ENCODE assay signal across 8 cellular contexts in the genomic region with DNA sequence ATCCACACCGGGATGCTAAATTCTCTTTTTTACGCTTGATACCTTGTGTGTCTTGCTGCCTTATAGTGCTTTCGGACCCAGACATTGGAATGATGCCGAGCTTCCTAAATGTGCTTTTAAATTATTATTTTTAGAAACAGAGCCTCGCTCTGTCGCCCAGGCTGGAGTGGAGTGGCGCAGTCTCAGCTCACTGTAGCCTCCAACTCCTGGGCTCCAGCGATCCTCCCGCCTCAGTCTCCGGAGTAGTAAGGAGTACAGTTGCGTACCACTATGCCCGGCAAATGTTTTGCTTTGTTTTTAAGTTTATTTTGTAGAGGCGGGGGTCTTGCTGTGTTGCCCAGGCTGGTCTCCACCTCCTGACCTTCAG. TPM values are rescaled to one million over a fixed set of nuclear protein-coding genes. Genes with fewer than 3 reads are reported as not detected.
DNase-seq lines count a peak whose midpoint lies in the region; ATAC-seq and TF ChIP-seq lines count a peak whose summit lies in the region.

No MANE protein-coding gene starts in this region.

- peak overlapping the region; percentile 60 for H3K9ac ChIP-seq in mucosa of stomach (ENCODE audit: low read length)

- no peak for DNase-seq in cardiac muscle cell (ENCODE audit: low read depth in 1 of 2, low spot score in 1 of 2)
- DNase-seq in Right ventricle myocardium superior: no peak
- no peak for DNase-seq in vagina (ENCODE audit: extremely low spot score in 2 of 2)
- no peak for DNase-seq in kidney tubule cell (ENCODE audit: low spot score)

- H3K27me3 ChIP-seq in cardiac muscle cell: peaks cover 78% of the 10 kb centered on the region
- H3K27me3 ChIP-seq in mucosa of stomach (ENCODE audit: control insufficient read depth, insufficient read depth, low read length): peaks cover 12% of the 10 kb centered on the region
- H3K27me3 ChIP-seq in vagina: no peaks in the 10 kb centered on the region

- ATAC-seq in Right ventricle myocardium superior (ENCODE audit: poor library complexity) (no peak), GM21526 (IDR thresholded peaks at IDR 0.05; ENCODE audit: low FRiP score, unreplicated experiment) (no peak), HG03175 (IDR thresholded peaks at IDR 0.05; ENCODE audit: unreplicated experiment) (no peak)

- H3K9me3 ChIP-seq in cardiac muscle cell (ENCODE audit: low read depth) (no peaks in the 10 kb centered on the region), mucosa of stomach (ENCODE audit: control insufficient read depth, low read length) (no peaks in the 10 kb centered on the region), vagina (no peaks in the 10 kb centered on the region)

- H3K36me3 ChIP-seq in cardiac muscle cell: no peaks in the 10 kb centered on the region
- H3K36me3 ChIP-seq in mucosa of stomach (ENCODE audit: control insufficient read depth, insufficient read depth, low read length): no peaks in the 10 kb centered on the region
- no peaks in the 10 kb centered on the region for H3K36me3 ChIP-seq in vagina

- H3K4me1 ChIP-seq in cardiac muscle cell (ENCODE audit: low read depth) (no peaks in the 10 kb centered on the region), mucosa of stomach (ENCODE audit: control insufficient read depth, insufficient read depth, low read length) (peaks cover 11% of the 10 kb centered on the region), vagina (peaks cover 5% of the 10 kb centered on the region)

- intact Hi-C loops in Right ventricle myocardium superior (cut with DNase I): no loop called here
- intact Hi-C loops in vagina (cut with DNase I): no loop called here

- no peak overlapping the region for H3K27ac ChIP-seq in cardiac muscle cell
- peak overlapping the region; percentile 72 for H3K27ac ChIP-seq in cingulate gyrus (ENCODE audit: low read depth, low read length)
- H3K27ac ChIP-seq in vagina: peak overlapping the region; percentile 22

- H3K4me3 ChIP-seq in cardiac muscle cell (peak overlapping the region; percentile 56), mucosa of stomach (ENCODE audit: low read length) (no peak overlapping the region), vagina (peak overlapping the region; percentile 47 to 55)

- TF ChIP-seq POLR2A in vagina (IDR thresholded peaks at IDR 0.05): no peak

- TF ChIP-seq CTCF in cardiac muscle cell (IDR thresholded peaks at IDR 0.05; ENCODE audit: low read depth, low read length): no peak
- TF ChIP-seq CTCF in vagina (IDR thresholded peaks at IDR 0.05): no peak

RNA-seq across cellular contexts. Expression of a gene that starts 0.5 kb away (rescaled TPM):
- total RNA-seq in cardiac muscle cell (0.11 and 0.92 TPM in 2 replicates), Right ventricle myocardium superior (0.16 TPM), vagina (0.49 TPM)
- 0.33 and 0.45 TPM in 2 replicates for polyA plus RNA-seq in cardiac muscle cell

RNA-seq across cellular contexts. Expression of a gene that starts 31.2 kb away (rescaled TPM):
- total RNA-seq in cardiac muscle cell (22.6 and 40.6 TPM in 2 replicates), Right ventricle myocardium superior (5.2 TPM), vagina (10.1 TPM)
- 29.3 and 29.8 TPM in 2 replicates for polyA plus RNA-seq in cardiac muscle cell
